ENCODE assay signal across 10 cellular contexts in the genomic region with DNA sequence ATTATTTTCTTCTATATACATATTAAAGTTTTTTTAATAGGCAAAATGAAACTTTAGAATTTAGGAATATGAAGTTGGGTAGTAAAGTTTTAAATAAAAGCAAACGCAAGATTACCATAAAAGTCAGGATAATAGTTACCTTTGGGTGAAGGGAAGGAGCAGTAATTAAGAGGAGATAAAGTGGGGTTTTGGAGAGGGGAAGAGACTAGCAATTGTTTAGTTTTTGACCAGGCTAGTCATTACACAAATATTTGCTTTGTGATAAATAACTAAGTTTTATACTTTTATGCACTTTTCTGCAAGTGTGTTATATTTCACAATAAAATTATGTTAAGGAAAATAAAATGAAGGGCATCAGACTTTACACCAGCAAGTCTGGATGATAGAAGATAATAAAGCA. TPM values are rescaled to one million over a fixed set of nuclear protein-coding genes. Genes with fewer than 3 reads are reported as not detected.
"Had no signal": no experiment of that assay in that cellular context is flagged by ENCODE, and none has a peak within 500 bp of the region (broad histone marks: within the 10 kb centered on the region; RNA-seq: fewer than 3 reads in every experiment).

No MANE protein-coding gene starts in this region.

- FAIRE-seq: H1, H54, HepG2 had no signal

- H3K4me2 ChIP-seq: GM23338, KMS-11 had no signal

- DNase-seq: H9, HCEC 1CT, KBM-7 had no signal

- H3K4me3 ChIP-seq: GM23338 had no signal

- H3K27ac ChIP-seq: HL-60, KMS-11 had no signal

- H2AFZ ChIP-seq: GM23338 had no signal

- ATAC-seq: GM23338, HepG2 had no signal

- H3K9ac ChIP-seq: KMS-11 had no signal

RNA-seq across cellular contexts. Expression of a gene that starts 27.7 kb away (rescaled TPM):
- total RNA-seq: GM23338, H1, H9, HepG2, HT1080 had no signal

RNA-seq across cellular contexts. Expression of a gene that starts 39.0 kb away (rescaled TPM):
- total RNA-seq: GM23338, H1, H9, HepG2 had no signal
